Comparison of ENCODE assay signal across 1 cellular context in genomic region chr7:22569586-22570321, GRCh38.
TF ChIP-seq lines count a peak whose summit lies in the region.

No MANE protein-coding gene starts in this region.

TF ChIP-seq in HepG2, 621 proteins besides CTCF, POLR2A, EP300 and RAD21:
- TF ChIP-seq, protein P1, sequence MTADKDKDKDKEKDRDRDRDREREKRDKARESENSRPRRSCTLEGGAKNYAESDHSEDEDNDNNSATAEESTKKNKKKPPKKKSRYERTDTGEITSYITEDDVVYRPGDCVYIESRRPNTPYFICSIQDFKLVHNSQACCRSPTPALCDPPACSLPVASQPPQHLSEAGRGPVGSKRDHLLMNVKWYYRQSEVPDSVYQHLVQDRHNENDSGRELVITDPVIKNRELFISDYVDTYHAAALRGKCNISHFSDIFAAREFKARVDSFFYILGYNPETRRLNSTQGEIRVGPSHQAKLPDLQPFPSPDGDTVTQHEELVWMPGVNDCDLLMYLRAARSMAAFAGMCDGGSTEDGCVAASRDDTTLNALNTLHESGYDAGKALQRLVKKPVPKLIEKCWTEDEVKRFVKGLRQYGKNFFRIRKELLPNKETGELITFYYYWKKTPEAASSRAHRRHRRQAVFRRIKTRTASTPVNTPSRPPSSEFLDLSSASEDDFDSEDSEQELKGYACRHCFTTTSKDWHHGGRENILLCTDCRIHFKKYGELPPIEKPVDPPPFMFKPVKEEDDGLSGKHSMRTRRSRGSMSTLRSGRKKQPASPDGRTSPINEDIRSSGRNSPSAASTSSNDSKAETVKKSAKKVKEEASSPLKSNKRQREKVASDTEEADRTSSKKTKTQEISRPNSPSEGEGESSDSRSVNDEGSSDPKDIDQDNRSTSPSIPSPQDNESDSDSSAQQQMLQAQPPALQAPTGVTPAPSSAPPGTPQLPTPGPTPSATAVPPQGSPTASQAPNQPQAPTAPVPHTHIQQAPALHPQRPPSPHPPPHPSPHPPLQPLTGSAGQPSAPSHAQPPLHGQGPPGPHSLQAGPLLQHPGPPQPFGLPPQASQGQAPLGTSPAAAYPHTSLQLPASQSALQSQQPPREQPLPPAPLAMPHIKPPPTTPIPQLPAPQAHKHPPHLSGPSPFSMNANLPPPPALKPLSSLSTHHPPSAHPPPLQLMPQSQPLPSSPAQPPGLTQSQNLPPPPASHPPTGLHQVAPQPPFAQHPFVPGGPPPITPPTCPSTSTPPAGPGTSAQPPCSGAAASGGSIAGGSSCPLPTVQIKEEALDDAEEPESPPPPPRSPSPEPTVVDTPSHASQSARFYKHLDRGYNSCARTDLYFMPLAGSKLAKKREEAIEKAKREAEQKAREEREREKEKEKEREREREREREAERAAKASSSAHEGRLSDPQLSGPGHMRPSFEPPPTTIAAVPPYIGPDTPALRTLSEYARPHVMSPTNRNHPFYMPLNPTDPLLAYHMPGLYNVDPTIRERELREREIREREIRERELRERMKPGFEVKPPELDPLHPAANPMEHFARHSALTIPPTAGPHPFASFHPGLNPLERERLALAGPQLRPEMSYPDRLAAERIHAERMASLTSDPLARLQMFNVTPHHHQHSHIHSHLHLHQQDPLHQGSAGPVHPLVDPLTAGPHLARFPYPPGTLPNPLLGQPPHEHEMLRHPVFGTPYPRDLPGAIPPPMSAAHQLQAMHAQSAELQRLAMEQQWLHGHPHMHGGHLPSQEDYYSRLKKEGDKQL (CRISPR knock-in tag; IDR thresholded peaks at IDR 0.05; ENCODE audit: low read depth) = no peak
- TF ChIP-seq ZNF672 (CRISPR knock-in tag; IDR thresholded peaks at IDR 0.05) = no peak
- TF ChIP-seq MNT (IDR thresholded peaks at IDR 0.05) = peak; percentile 60
